Comparison of ENCODE assay signal across 20 cellular contexts in genomic region chr3:131547585-131547984, GRCh38. TPM values are rescaled to one million over a fixed set of nuclear protein-coding genes. Genes with fewer than 3 reads are reported as not detected.
DNase-seq lines count a peak whose midpoint lies in the region; ATAC-seq and TF ChIP-seq lines count a peak whose summit lies in the region.
"Had no signal": no experiment of that assay in that cellular context is flagged by ENCODE, and none has a peak within 500 bp of the region (broad histone marks: within the 10 kb centered on the region; RNA-seq: fewer than 3 reads in every experiment).

No MANE protein-coding gene starts in this region.

- H4K8ac ChIP-seq in mesendoderm (ENCODE audit: low read depth, low read length), result no peak overlapping the region

- H3K18ac ChIP-seq in mesendoderm (ENCODE audit: low read length), result no peak overlapping the region

- H3K36me3 ChIP-seq in GM06990 (ENCODE audit: control insufficient read depth, insufficient read depth, low read length), result no peaks in the 10 kb centered on the region
- no peaks in the 10 kb centered on the region for H3K36me3 ChIP-seq in mesendoderm (ENCODE audit: control insufficient read depth, insufficient read depth, low read length)
- H3K36me3 ChIP-seq: BLaER1 treated with 17β-estradiol and CSF1 and Interleukin-3, amounts not matched to agents 10 nM and 100 nM had no signal

- peak overlapping the region; percentile 36 for H2BK15ac ChIP-seq in mesendoderm (replicated peaks; ENCODE audit: low read depth)

- H3K9ac ChIP-seq in mesendoderm (ENCODE audit: low read length), result no peak overlapping the region
- H3K9ac ChIP-seq: BLaER1 treated with 17β-estradiol and CSF1 and Interleukin-3, amounts not matched to agents 10 nM and 100 nM had no signal

- DNase-seq in GM06990 (ENCODE audit: extremely low read depth, insufficient read length) (peak; percentile 12), mesendoderm (no peak), NCI-H2081 (lab: John Stamatoyannopoulos, UW) (no peak), KG1 (lab: John Stamatoyannopoulos, UW) (no peak)
- DNase-seq: AML-193; CD4-positive, alpha-beta T cell; CD8-positive, alpha-beta T cell; COR-L47; DMS 273 treated with DMSO at 0.1 percent for 48 hours; DMS153; DMS53; DMS79; DND-41; EL; GDM1 had no signal

- H3K79me2 ChIP-seq in mesendoderm (ENCODE audit: control insufficient read depth, insufficient read depth, low read length), result no peaks in the 10 kb centered on the region

- H4K5ac ChIP-seq in mesendoderm (ENCODE audit: low read length), result no peak overlapping the region

- no peak overlapping the region for H2AK5ac ChIP-seq in mesendoderm (ENCODE audit: low read length)

- no peak overlapping the region for H2BK5ac ChIP-seq in mesendoderm (ENCODE audit: low read length)

- no peak for TF ChIP-seq CTCF in GM06990 (IDR thresholded peaks at IDR 0.05; ENCODE audit: insufficient read depth, low read length, poor library complexity, severe bottlenecking)

- peak; percentile 72 for ATAC-seq in HG02610 (IDR thresholded peaks at IDR 0.05; ENCODE audit: unreplicated experiment)
- ATAC-seq: A549; CD8-positive, alpha-beta T cell had no signal

- no peaks in the 10 kb centered on the region for H3K79me1 ChIP-seq in mesendoderm (ENCODE audit: low read length)

- no CpG with 5 or more reads among the region's 1 CpG for WGBS in mesendoderm (ENCODE audit: extremely low coverage, insufficient coverage, low lambda C conversion rate)

- peaks cover 2% of the 10 kb centered on the region for H3K4me1 ChIP-seq in mesendoderm (ENCODE audit: control insufficient read depth, low read depth, low read length)
- H3K4me1 ChIP-seq: BLaER1 treated with 17β-estradiol and CSF1 and Interleukin-3, amounts not matched to agents 10 nM and 100 nM had no signal

- H3K4me3 ChIP-seq in GM06990 (replicated peaks; ENCODE audit: low read depth, low read length), result no peak overlapping the region
- H3K4me3 ChIP-seq in mesendoderm (ENCODE audit: low read length), result no peak overlapping the region
- H3K4me3 ChIP-seq: A549; BLaER1 treated with 17β-estradiol and CSF1 and Interleukin-3, amounts not matched to agents 10 nM and 100 nM had no signal

- no peak overlapping the region for H2BK120ac ChIP-seq in mesendoderm (ENCODE audit: low read depth, low read length)

- H3K27me3 ChIP-seq in GM06990 (replicated peaks; ENCODE audit: control insufficient read depth, insufficient read depth, low read length) (no peaks in the 10 kb centered on the region), mesendoderm (ENCODE audit: insufficient read depth, low read length, poor library complexity) (no peaks in the 10 kb centered on the region)
- H3K27me3 ChIP-seq: BLaER1 treated with 17β-estradiol and CSF1 and Interleukin-3, amounts not matched to agents 10 nM and 100 nM had no signal

- no peak overlapping the region for H3K23ac ChIP-seq in mesendoderm (ENCODE audit: low read length)

- H3K4me2 ChIP-seq in mesendoderm (ENCODE audit: low read length), result no peak overlapping the region
- H3K4me2 ChIP-seq: A549; BLaER1 treated with 17β-estradiol and CSF1 and Interleukin-3, amounts not matched to agents 10 nM and 100 nM had no signal

- H3K4ac ChIP-seq in mesendoderm (ENCODE audit: low read depth, low read length), result no peak overlapping the region

- H3K27ac ChIP-seq in mesendoderm (ENCODE audit: low read depth, low read length), result no peak overlapping the region
- H3K27ac ChIP-seq: 22Rv1; A549; BLaER1 treated with 17β-estradiol and CSF1 and Interleukin-3, amounts not matched to agents 10 nM and 100 nM; C4-2B had no signal

- no peak overlapping the region for H3K56ac ChIP-seq in mesendoderm (ENCODE audit: low read length)

RNA-seq across cellular contexts. Expression of gene MRPL3, which starts 44.8 kb away (rescaled TPM):
- 248 TPM for polyA plus RNA-seq in mesendoderm (2013, experiment 1 of 2)
- polyA plus RNA-seq in mesendoderm (2013, experiment 2 of 2), result 248 TPM
